8 cellular contexts compared by ENCODE assay signal in genomic region chr2:224894356-224894755, GRCh38.
DNase-seq lines count a peak whose midpoint lies in the region; ATAC-seq and TF ChIP-seq lines count a peak whose summit lies in the region.

No MANE protein-coding gene starts in this region.

- H3K27me3 Mint-ChIP-seq in effector memory CD8-positive, alpha-beta T cell, result no peaks in the 10 kb centered on the region

- H3K36me3 ChIP-seq in WERI-Rb-1, result no peaks in the 10 kb centered on the region

- ATAC-seq in GM21423 (IDR thresholded peaks at IDR 0.05; ENCODE audit: unreplicated experiment) (peak; percentile 93), HG03565 (IDR thresholded peaks at IDR 0.05; ENCODE audit: unreplicated experiment) (peak; percentile 94)
- peak; percentile 53 for ATAC-seq in effector memory CD8-positive, alpha-beta T cell (replicated peaks)

- no peak for DNase-seq in effector memory CD8-positive, alpha-beta T cell
- DNase-seq in COR-L47 (lab: John Stamatoyannopoulos, UW) (no peak), WERI-Rb-1 (no peak), H4 (ENCODE audit: low spot score) (no peak), NCI-H526 treated with DMSO at 0.1 percent for 48 hours (lab: John Stamatoyannopoulos, UW) (no peak)

- no peaks in the 10 kb centered on the region for H3K9me3 ChIP-seq in WERI-Rb-1 (ENCODE audit: severe bottlenecking)

- no peak overlapping the region for H3K27ac ChIP-seq in WERI-Rb-1

- H3K9me3 Mint-ChIP-seq in effector memory CD8-positive, alpha-beta T cell, result no peaks in the 10 kb centered on the region

- TF ChIP-seq CTCF in GM12875 (IDR thresholded peaks at IDR 0.05; ENCODE audit: borderline replicate concordance, insufficient read depth, low read depth, low read length) (no peak), WERI-Rb-1 (IDR thresholded peaks at IDR 0.05; ENCODE audit: low read depth, low read length) (no peak)

- H3K4me3 Mint-ChIP-seq in effector memory CD8-positive, alpha-beta T cell, result peak overlapping the region; percentile 19 to 43

- peaks cover 25 to 50% of the 10 kb centered on the region in 2 donors for H3K4me1 Mint-ChIP-seq in effector memory CD8-positive, alpha-beta T cell (ENCODE audit: low read depth in 2 of 2)

- H3K27me3 ChIP-seq in WERI-Rb-1 (ENCODE audit: insufficient read depth, low read depth, severe bottlenecking), result no peaks in the 10 kb centered on the region

- peaks cover 58% of the 10 kb centered on the region for H3K36me3 Mint-ChIP-seq in effector memory CD8-positive, alpha-beta T cell (ENCODE audit: insufficient read depth)

- H3K4me3 ChIP-seq in GM12875 (ENCODE audit: low read depth, low read length) (peak overlapping the region; percentile 22), WERI-Rb-1 (ENCODE audit: low read depth, low read length) (no peak overlapping the region)

- peak overlapping the region; percentile 84 to 87 for H3K27ac Mint-ChIP-seq in effector memory CD8-positive, alpha-beta T cell
